Comparison of ENCODE assay signal across 1 cellular context in genomic region chr9:14292181-14292773, GRCh38.
TF ChIP-seq lines count a peak whose summit lies in the region.

No MANE protein-coding gene starts in this region.

TF ChIP-seq in liver, 16 proteins besides CTCF, POLR2A, EP300 and RAD21 (continued from another document):
- no peak for TF ChIP-seq ATF3 (IDR thresholded peaks at IDR 0.05)
- no peak for TF ChIP-seq MAX (IDR thresholded peaks at IDR 0.05)
- TF ChIP-seq FOXA2 (IDR thresholded peaks at IDR 0.05) = no peak
- peak; percentile 23 for TF ChIP-seq HNF4G (IDR thresholded peaks at IDR 0.05)
- TF ChIP-seq JUND (IDR thresholded peaks at IDR 0.05) = peak in 1 of 2 donors; percentile 13
- peak; percentile 14 to 52 for TF ChIP-seq RXRA (IDR thresholded peaks at IDR 0.05)
- TF ChIP-seq GABPA (IDR thresholded peaks at IDR 0.05 in 1 of 2, conservative IDR thresholded peaks at IDR 0.05 in 1 of 2) = no peak
TF ChIP-seq in liver: peak in this region for 7.
